ENCODE assay signal across 16 cellular contexts in the genomic region with DNA sequence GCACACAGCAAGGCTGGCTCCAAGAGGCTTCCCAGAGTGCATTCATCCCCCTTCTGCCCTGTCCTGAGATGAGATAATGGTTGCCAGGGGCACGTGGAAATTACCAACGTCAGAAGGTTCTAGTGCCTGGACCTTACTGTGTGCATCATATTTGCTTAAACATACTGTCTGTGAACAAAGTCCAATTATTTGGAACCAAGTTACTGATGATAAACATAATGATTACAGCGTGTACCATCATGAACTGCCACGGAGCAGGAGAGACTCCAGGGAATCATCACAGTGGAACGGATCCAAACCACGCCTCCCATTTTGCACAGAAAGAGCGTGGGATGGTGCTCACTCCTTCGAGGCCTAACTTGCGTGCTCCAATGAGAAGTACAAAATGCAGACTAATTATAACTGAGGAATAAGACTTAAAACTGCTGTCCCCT.
A peak's percentile ranks its signal among the peaks of the same experiment; 100 is the strongest.
DNase-seq lines count a peak whose midpoint lies in the region; ATAC-seq and TF ChIP-seq lines count a peak whose summit lies in the region.
"Had no signal": no experiment of that assay in that cellular context is flagged by ENCODE, and none has a peak within 500 bp of the region (broad histone marks: within the 10 kb centered on the region; RNA-seq: fewer than 3 reads in every experiment).

No MANE protein-coding gene starts in this region.

- no peak overlapping the region for H3K4me2 ChIP-seq in OCI-LY7 (ENCODE audit: low read length)
- H3K4me2 ChIP-seq: BLaER1, GM23338 had no signal

- H3K36me3 ChIP-seq in MG63, result no peaks in the 10 kb centered on the region
- H3K36me3 ChIP-seq in body of pancreas (replicated peaks in 1 of 2; ENCODE audit: insufficient read depth in 1 of 2, low read depth in 2 of 2), result no peaks in the 10 kb centered on the region
- no peaks in the 10 kb centered on the region for H3K36me3 ChIP-seq in right atrium auricular region
- H3K36me3 ChIP-seq in OCI-LY7 (ENCODE audit: insufficient read depth, low read length), result no peaks in the 10 kb centered on the region
- no peaks in the 10 kb centered on the region for H3K36me3 ChIP-seq in HAP-1 (replicated peaks)
- H3K36me3 ChIP-seq: BLaER1, tibial artery had no signal

- H3K27ac ChIP-seq in body of pancreas (no peak overlapping the region), right atrium auricular region (peak overlapping the region; percentile 2 to 33), OCI-LY7 (ENCODE audit: low read depth, low read length, poor library complexity, severe bottlenecking) (no peak overlapping the region)
- H3K27ac ChIP-seq: BLaER1, tibial artery had no signal

- in situ Hi-C loops in ACHN (cut with HindIII; ENCODE audit: low pct_ligation_motif_present, low pct_unique_long_range_greater_than_20kb, low sequenced_read_pairs) (no loop called here), HAP-1 (cut with MboI; ENCODE audit: low sequenced_read_pairs) (no loop called here)

- CTCF ChIA-PET in OCI-LY7 (lab: Charles Lee; ENCODE audit: unreplicated experiment), result no interaction called here

- no peaks in the 10 kb centered on the region for H4K20me1 ChIP-seq in OCI-LY7 (ENCODE audit: insufficient read depth, low read length)
- H4K20me1 ChIP-seq: BLaER1 had no signal

- TF ChIP-seq POLR2A in body of pancreas (IDR thresholded peaks at IDR 0.05), result no peak

- no peaks in the 10 kb centered on the region for H3K79me2 ChIP-seq in OCI-LY7 (ENCODE audit: insufficient read depth, low read depth, low read length)

- H3K9me3 ChIP-seq in MG63 (no peaks in the 10 kb centered on the region), body of pancreas (no peaks in the 10 kb centered on the region), right atrium auricular region (no peaks in the 10 kb centered on the region), OCI-LY7 (ENCODE audit: low read length) (no peaks in the 10 kb centered on the region), HAP-1 (no peaks in the 10 kb centered on the region)
- H3K9me3 ChIP-seq: tibial artery had no signal

- H3K9me2 ChIP-seq in OCI-LY7 (ENCODE audit: insufficient read depth, low read length), result no peaks in the 10 kb centered on the region

- H3K27me3 ChIP-seq in MG63, result no peaks in the 10 kb centered on the region
- H3K27me3 ChIP-seq in body of pancreas, result no peaks in the 10 kb centered on the region
- no peaks in the 10 kb centered on the region for H3K27me3 ChIP-seq in right atrium auricular region
- H3K27me3 ChIP-seq in HAP-1 (ENCODE audit: low read depth), result no peaks in the 10 kb centered on the region
- H3K27me3 ChIP-seq: BLaER1, tibial artery had no signal

- POLR2A ChIA-PET in OCI-LY7 (lab: Charles Lee), result no interaction called here

- BruUV-seq in OCI-LY7 (replicated peaks; lab: Mats Ljungman, UMichigan), result no TSS peak

- DNase-seq in MG63 (peak; percentile 10), body of pancreas (peak in 3 of 4 donors; percentile 20 to 26 (median 23)), right atrium auricular region (ENCODE audit: low spot score) (peak; percentile 51), sciatic nerve (ENCODE audit: low spot score) (no peak), ACHN (no peak), OCI-LY7 (ENCODE audit: low spot score) (no peak), hepatic stellate cell (ENCODE audit: low spot score) (no peak), HAP-1 (ENCODE audit: low spot score in 2 of 2) (no peak)
- DNase-seq: activated CD4-positive, alpha-beta T cell treated with anti-CD3 and anti-CD28 coated beads, Interleukin-2, amount 50 U/mL, for 1 hour; activated naive CD4-positive, alpha-beta T cell treated with anti-CD3 and anti-CD28 coated beads, Interleukin-2, amount 50 U/mL, for 16 hours; activated T-cell treated with anti-CD3 and anti-CD28 coated beads, Interleukin-2, amount 50 U/mL, for 1 hour; erythroblast; occipital lobe; tibial artery had no signal

- 63 to 66% methylated on average over 9 of the region's 9 CpGs for WGBS in body of pancreas, 2 donors

- no peak overlapping the region for H2AFZ ChIP-seq in OCI-LY7 (ENCODE audit: low read length)
- H2AFZ ChIP-seq: GM23338 had no signal

- peaks cover 7% of the 10 kb centered on the region for H3K4me1 ChIP-seq in body of pancreas
- peaks cover 0 to 31% of the 10 kb centered on the region in 2 donors for H3K4me1 ChIP-seq in right atrium auricular region
- H3K4me1 ChIP-seq in OCI-LY7 (ENCODE audit: insufficient read depth, low read length, poor library complexity, severe bottlenecking), result no peaks in the 10 kb centered on the region
- H3K4me1 ChIP-seq in HAP-1, result no peaks in the 10 kb centered on the region

- no peak for TF ChIP-seq CTCF in body of pancreas (IDR thresholded peaks at IDR 0.05)
- TF ChIP-seq CTCF in right atrium auricular region (IDR thresholded peaks at IDR 0.05), result no peak
- no peak for TF ChIP-seq CTCF in OCI-LY7 (conservative IDR thresholded peaks at IDR 0.05; ENCODE audit: low read length)

- no peak overlapping the region for H3K4me3 ChIP-seq in MG63
- H3K4me3 ChIP-seq in body of pancreas, result no peak overlapping the region
- H3K4me3 ChIP-seq in right atrium auricular region, result no peak overlapping the region
- H3K4me3 ChIP-seq in OCI-LY7 (ENCODE audit: low read depth, low read length, poor library complexity, severe bottlenecking), result no peak overlapping the region
- no peak overlapping the region for H3K4me3 ChIP-seq in HAP-1
- H3K4me3 ChIP-seq: BLaER1, GM23338, tibial artery had no signal

- no peak for ATAC-seq in body of pancreas
- ATAC-seq in sciatic nerve, result peak; percentile 46
- ATAC-seq: GM23338 had no signal

- intact Hi-C loops in body of pancreas (cut with DNase I), result no loop called here
- intact Hi-C loops in sciatic nerve (cut with DNase I), result no loop called here
- intact Hi-C loops in OCI-LY7 (cut with micrococcal nuclease; ENCODE audit: unreplicated experiment), result no loop called here

Comparison
In these comparisons a context has a peak if more than half of its experiments do, and no peak if none do; other contexts are left out.
1. DNase-seq: peak in MG63 (single experiment), body of pancreas (3 of 4) and right atrium auricular region (single experiment); none in sciatic nerve (single experiment), ACHN (single experiment), OCI-LY7 (single experiment), hepatic stellate cell (single experiment) and HAP-1 (0 of 2).
2. H3K27ac ChIP-seq: peak in right atrium auricular region (2 of 2); none in body of pancreas (0 of 4) and OCI-LY7 (single experiment).